7 cellular contexts compared by ENCODE assay signal in genomic region chr17:51088868-51089267, GRCh38. TPM values are rescaled to one million over a fixed set of nuclear protein-coding genes. Genes with fewer than 3 reads are reported as not detected.
A peak's percentile ranks its signal among the peaks of the same experiment; 100 is the strongest.
DNase-seq lines count a peak whose midpoint lies in the region; ATAC-seq, FAIRE-seq and TF ChIP-seq lines count a peak whose summit lies in the region.
"Not testable (repeated sequence)": the region's sequence is repeated elsewhere in the genome, so short reads cannot be mapped to it uniquely, and the experiment has no call there.

No MANE protein-coding gene starts in this region.

- TF ChIP-seq POLR2A in NB4 (IDR thresholded peaks at IDR 0.05; ENCODE audit: extremely low read depth, insufficient read length); HepG2 (IDR thresholded peaks at IDR 0.05; ENCODE audit: insufficient read depth in 1 of 2, low read depth in 2 of 2, low read length in 2 of 2): not testable (repeated sequence)

- ATAC-seq in HepG2, result not testable (repeated sequence)

- DNase-seq in CD1c-positive myeloid dendritic cell (ENCODE audit: extremely low spot score), result peak; percentile 74
- DNase-seq in NB4 (ENCODE audit: low read depth), result peak; percentile 84
- DNase-seq in SIG-M5 treated with dmso at 0.1 percent for 504 hours (lab: John Stamatoyannopoulos, UW; ENCODE audit: unreplicated experiment), result peak; percentile 49
- DNase-seq in cardiac fibroblast (ENCODE audit: low read depth in 2 of 2), result peak; percentile 10 to 38
- peak; percentile 89 for DNase-seq in cardiac septum (ENCODE audit: low spot score)
- not testable (repeated sequence) for DNase-seq in HepG2 (ENCODE audit: low spot score)
- DNase-seq in osteocyte (ENCODE audit: extremely low spot score, unreplicated experiment), result peak; percentile 49

- not testable (repeated sequence) for H3K27me3 ChIP-seq in HepG2 (ENCODE audit: control insufficient read depth in 1 of 2, insufficient read depth in 2 of 2, low read length in 2 of 2)

- not testable (repeated sequence) for TF ChIP-seq EP300 in HepG2 (IDR thresholded peaks at IDR 0.05; ENCODE audit: low read depth in 2 of 2, low read length in 2 of 2); HepG2 (CRISPR knock-in tag; IDR thresholded peaks at IDR 0.05; ENCODE audit: borderline replicate concordance)

- CTCF ChIA-PET in HepG2 (lab: Yijun Ruan, JAX; ENCODE audit: low intra/inter-chr PET ratio, low total read pairs), result not testable (repeated sequence)

- H3K4me1 Mint-ChIP-seq in osteocyte (ENCODE audit: unreplicated experiment), result peaks cover 22% of the 10 kb centered on the region

- H3K4me2 ChIP-seq in HepG2 (ENCODE audit: low read depth, low read length), result not testable (repeated sequence)

- H3K4me3 Mint-ChIP-seq in osteocyte (ENCODE audit: unreplicated experiment), result not testable (repeated sequence)

- H3K79me2 ChIP-seq in HepG2 (ENCODE audit: insufficient read depth, low read length), result peaks cover 74% of the 10 kb centered on the region

- WGBS in HepG2 (ENCODE audit: low lambda C conversion rate), result 91% methylated on average over 10 of the region's 10 CpGs

- not testable (repeated sequence) for H4K20me1 ChIP-seq in HepG2 (ENCODE audit: insufficient read depth, low read length)

- POLR2A ChIA-PET in HepG2 (lab: Yijun Ruan, JAX), result not testable (repeated sequence)

- not testable (repeated sequence) for H3K9ac ChIP-seq in HepG2 (ENCODE audit: insufficient read depth, low read depth, low read length)

- TF ChIP-seq CTCF in NB4 (IDR thresholded peaks at IDR 0.05; ENCODE audit: low read depth, low read length); cardiac fibroblast (IDR thresholded peaks at IDR 0.05; ENCODE audit: low read depth, low read length); HepG2 (CRISPR knock-in tag; IDR thresholded peaks at IDR 0.05); osteocyte (IDR thresholded peaks at IDR 0.05): not testable (repeated sequence)

- H3K9me3 Mint-ChIP-seq in osteocyte (ENCODE audit: unreplicated experiment), result not testable (repeated sequence)

- not testable (repeated sequence) for H2AFZ ChIP-seq in HepG2 (ENCODE audit: low read length)

- H3K36me3 ChIP-seq in HepG2 (replicated peaks in 1 of 2; ENCODE audit: control insufficient read depth in 1 of 2, insufficient read depth in 2 of 2, low read length in 2 of 2), result not testable (repeated sequence)

- not testable (repeated sequence) for BruUV-seq in HepG2 (replicated peaks; lab: Mats Ljungman, UMichigan)

- H3K36me3 Mint-ChIP-seq in osteocyte (ENCODE audit: unreplicated experiment), result not testable (repeated sequence)

- not testable (repeated sequence) for H3K27me3 Mint-ChIP-seq in osteocyte (ENCODE audit: unreplicated experiment)

- peaks cover 30% of the 10 kb centered on the region for H3K4me1 ChIP-seq in HepG2 (ENCODE audit: insufficient read depth, low read length)

- in situ Hi-C loops in HepG2 (cut with HindIII; ENCODE audit: extremely low pct_ligation_motif_present, low pct_unique_long_range_greater_than_20kb), result not testable (repeated sequence)

- intact Hi-C loops in cardiac septum (cut with DNase I); HepG2 (cut with micrococcal nuclease; ENCODE audit: unreplicated experiment): not testable (repeated sequence)

- not testable (repeated sequence) for TF ChIP-seq RAD21 in HepG2 (CRISPR knock-in tag; IDR thresholded peaks at IDR 0.05)

- not testable (repeated sequence) for H3K9me3 ChIP-seq in HepG2 (ENCODE audit: low read length)

- FAIRE-seq in HepG2 (lab: Jason Lieb, UNC), result not testable (repeated sequence)

- not testable (repeated sequence) for H3K27ac ChIP-seq in HepG2 (ENCODE audit: extremely low read length, insufficient read depth, low read length)

- H3K27ac Mint-ChIP-seq in osteocyte (ENCODE audit: unreplicated experiment), result not testable (repeated sequence)

- not testable (repeated sequence) for H3K4me3 ChIP-seq in NB4 (ENCODE audit: low read depth, low read length); cardiac fibroblast (replicated peaks in 1 of 2; ENCODE audit: low read depth in 2 of 2, low read length in 2 of 2); HepG2 (replicated peaks in 1 of 3; ENCODE audit: insufficient read depth in 1 of 3, low read depth in 2 of 3, low read length in 3 of 3)

TF ChIP-seq in HepG2, 621 proteins besides CTCF, POLR2A, EP300 and RAD21 (continues in another document):
- TF ChIP-seq ZNF883 (CRISPR knock-in tag; IDR thresholded peaks at IDR 0.05; ENCODE audit: not compliant biosample characterization) (peak; percentile 59), ZNF687 (CRISPR knock-in tag; IDR thresholded peaks at IDR 0.05) (0 out of 2 replicates have a peak, but pooled peaks have one; percentile 16), CEBPG (CRISPR knock-in tag; IDR thresholded peaks at IDR 0.05) (peak; percentile 41; the same call in 1 of the 2 replicates), HNF1B (CRISPR knock-in tag; IDR thresholded peaks at IDR 0.05) (0 out of 2 replicates have a peak, but pooled peaks have one; percentile 10)

RNA-seq across cellular contexts. Expression of gene SPAG9, which starts 31.8 kb away (rescaled TPM):
- total RNA-seq in cardiac septum, result 57.8 TPM
- total RNA-seq in HepG2 (2016; rRNA removed; fragmentation: Illumina TruSeq; extraction: Trizol), result 78.6 and 84.0 TPM in 2 replicates
- total RNA-seq in HepG2 (2016; cell fraction: cytosol; rRNA removed; fragmentation: Illumina TruSeq; extraction: Trizol; ENCODE audit: low read depth), result 25.2 and 27.3 TPM in 2 replicates
- total RNA-seq in HepG2 (2016; cell fraction: insoluble cytoplasmic fraction; rRNA removed; fragmentation: Illumina TruSeq; extraction: Trizol), result 75.2 and 83.1 TPM in 2 replicates
- 23.1 and 27.9 TPM in 2 replicates for total RNA-seq in HepG2 (2016; cell fraction: membrane; rRNA removed; fragmentation: Illumina TruSeq; extraction: Trizol)
- total RNA-seq in HepG2 (2016; cell fraction: nucleus; rRNA removed; fragmentation: Illumina TruSeq; extraction: Trizol), result 89.8 and 99.0 TPM in 2 replicates
- 43.2 and 44.9 TPM in 2 replicates for polyA plus RNA-seq in HepG2 (2011; rRNA removed)
- 18.3 and 25.5 TPM in 2 replicates for polyA plus RNA-seq in HepG2 (2011; cell fraction: cytosol; rRNA removed)
- polyA plus RNA-seq in HepG2 (2011; cell fraction: nucleus; rRNA removed), result 67.1 and 78.9 TPM in 2 replicates
- polyA plus RNA-seq in HepG2 (2012), result 63.1 and 79.2 TPM in 2 replicates
- 1.3 and 1.9 TPM in 2 replicates for polyA plus RNA-seq in HepG2 (2016; cell fraction: cytosol; fragmentation: Illumina TruSeq; extraction: Trizol; ENCODE audit: low read depth)
- 42.2 and 44.9 TPM in 2 replicates for polyA plus RNA-seq in HepG2 (2016; cell fraction: insoluble cytoplasmic fraction; fragmentation: Illumina TruSeq; extraction: Trizol; ENCODE audit: low read depth)
- polyA plus RNA-seq in HepG2 (2016; cell fraction: membrane; fragmentation: Illumina TruSeq; extraction: Trizol; ENCODE audit: low read depth), result 4.0 and 4.4 TPM in 2 replicates
- polyA plus RNA-seq in HepG2 (2016; cell fraction: nucleus; fragmentation: Illumina TruSeq; extraction: Trizol; ENCODE audit: insufficient read depth, low read depth), result 95.1 and 98.4 TPM in 2 replicates
- 77.5 and 113 TPM in 2 replicates for polyA minus RNA-seq in HepG2 (2011; rRNA and poly(A)+ RNA removed; ENCODE audit: low replicate concordance)
- 61.9 and 76.0 TPM in 2 replicates for polyA minus RNA-seq in HepG2 (2011; cell fraction: cytosol; rRNA and poly(A)+ RNA removed)
- polyA minus RNA-seq in HepG2 (2011; cell fraction: nucleus; rRNA and poly(A)+ RNA removed), result 204 and 233 TPM in 2 replicates
- total RNA-seq in osteocyte, result 100 and 108 TPM in 2 replicates
